In the genomic region with DNA sequence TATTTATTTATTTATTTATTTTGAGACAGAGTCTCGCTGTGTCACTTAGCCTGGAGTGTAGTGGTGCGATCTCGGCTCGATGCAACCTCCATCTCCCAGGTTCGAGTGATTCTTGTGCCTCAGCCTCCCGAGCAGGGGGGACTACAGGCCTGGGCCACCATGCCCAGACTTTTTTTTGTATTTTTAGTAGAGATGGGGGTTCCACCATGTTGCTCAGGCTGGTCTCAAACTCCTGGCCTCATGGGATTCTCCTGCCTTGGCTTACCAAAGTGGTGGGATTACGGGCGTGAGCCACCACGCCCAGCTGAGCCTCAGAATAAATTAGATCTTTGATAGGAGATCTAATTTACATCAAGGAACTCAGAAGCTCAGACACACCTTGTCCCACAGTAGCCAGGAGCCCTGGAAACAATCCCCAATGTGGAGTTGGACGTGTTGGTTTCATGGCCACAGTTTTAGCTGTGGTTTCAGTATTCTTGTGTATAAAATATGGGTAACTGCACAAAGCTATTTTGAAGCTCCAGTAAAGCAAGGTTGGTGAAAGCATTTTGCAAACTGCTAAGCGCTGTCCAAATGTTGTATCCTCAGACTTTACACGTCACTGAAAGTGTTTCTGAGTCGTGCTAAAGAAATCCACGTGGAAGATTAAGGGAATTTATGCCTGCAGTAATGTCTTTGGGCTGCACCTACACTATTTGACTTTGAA, we compare ENCODE assay signal across 30 cellular contexts. TPM values are rescaled to one million over a fixed set of nuclear protein-coding genes. Genes with fewer than 3 reads are reported as not detected.
DNase-seq lines count a peak whose midpoint lies in the region; ATAC-seq, FAIRE-seq and TF ChIP-seq lines count a peak whose summit lies in the region.
"Had no signal": no experiment of that assay in that cellular context is flagged by ENCODE, and none has a peak within 500 bp of the region (broad histone marks: within the 10 kb centered on the region; RNA-seq: fewer than 3 reads in every experiment).

No MANE protein-coding gene starts in this region.

- no peak for FAIRE-seq in bronchial epithelial cell (lab: Jason Lieb, UNC)
- no peak for FAIRE-seq in GM12891 (lab: Jason Lieb, UNC)
- FAIRE-seq: A204.1 had no signal

- no peak for ATAC-seq in omental fat pad (ENCODE audit: low FRiP score)
- no peak for ATAC-seq in GM18870 (IDR thresholded peaks at IDR 0.05; ENCODE audit: unreplicated experiment)
- ATAC-seq: activated CD8-positive, alpha-beta T cell treated with anti-CD3 and anti-CD28 coated beads, Interleukin-2, amount 10 ng/mL, durations not matched to agents 7 days and 5 days; gastrocnemius medialis; T-helper 17 cell had no signal

- H3K27me3 ChIP-seq in HL-60 (ENCODE audit: insufficient read depth, poor library complexity, severe bottlenecking) (no peaks in the 10 kb centered on the region), bronchial epithelial cell (ENCODE audit: control insufficient read depth, insufficient read depth, low read length) (no peaks in the 10 kb centered on the region)
- H3K27me3 ChIP-seq: cardiac muscle cell, dorsolateral prefrontal cortex, gastrocnemius medialis had no signal

- TF ChIP-seq CTCF in HL-60 (IDR thresholded peaks at IDR 0.05; ENCODE audit: insufficient read depth, low read length) = no peak
- TF ChIP-seq CTCF in bronchial epithelial cell (IDR thresholded peaks at IDR 0.05; ENCODE audit: insufficient read depth, low read length, severe bottlenecking) = no peak
- TF ChIP-seq CTCF in omental fat pad (IDR thresholded peaks at IDR 0.05) = no peak

- peaks cover 3% of the 10 kb centered on the region for H3K36me3 ChIP-seq in bronchial epithelial cell (ENCODE audit: control insufficient read depth, insufficient read depth, low read length)
- H3K36me3 ChIP-seq: gastrocnemius medialis had no signal

- H3K27ac ChIP-seq in HL-60 (replicated peaks) = peak overlapping the region; percentile 64
- H3K27ac ChIP-seq: cardiac muscle cell, dorsolateral prefrontal cortex, gastrocnemius medialis, KMS-11, WERI-Rb-1 had no signal

- H3K4me3 ChIP-seq in HL-60 (replicated peaks; ENCODE audit: insufficient read depth, low read length) (no peak overlapping the region), bronchial epithelial cell (ENCODE audit: low read depth, low read length) (no peak overlapping the region)
- H3K4me3 ChIP-seq: cardiac muscle cell, dorsolateral prefrontal cortex, gastrocnemius medialis had no signal

- peak; percentile 36 for DNase-seq in activated CD8-positive, alpha-beta memory T cell treated with anti-CD3 and anti-CD28 coated beads, Interleukin-2, amount 50 U/mL, for 48 hours
- no peak for DNase-seq in activated CD8-positive, alpha-beta memory T cell treated with anti-CD3 and anti-CD28 coated beads for 24 hours
- DNase-seq in HL-60 (ENCODE audit: low read depth in 1 of 2, low spot score in 1 of 2) (no peak), bronchial epithelial cell (ENCODE audit: low read depth) (peak; percentile 49), omental fat pad (ENCODE audit: low spot score) (peak; percentile 15), GM12891 (ENCODE audit: insufficient read length, low spot score) (no peak), GF-D8 (lab: John Stamatoyannopoulos, UW) (no peak)
- DNase-seq: activated CD8-positive, alpha-beta T cell treated with anti-CD3 and anti-CD28 coated beads, Interleukin-2, amount 10 ng/mL, durations not matched to agents 7 days and 5 days; C1 segment of cervical spinal cord; DMS 273 treated with DMSO at 0.1 percent for 48 hours; erythroblast; gastrocnemius medialis; midbrain; NCI-H1092; NCI-H2029 treated with DMSO at 0.1 percent for 48 hours; NCI-H510A; SHP77; stimulated activated CD4-positive, alpha-beta T cell treated with anti-CD3 and anti-CD28 coated beads, Interleukin-4, amount 100 ng/mL, for 24 hours; T-helper 17 cell; WERI-Rb-1 had no signal

- no peak for TF ChIP-seq POLR2A in GM12891 (IDR thresholded peaks at IDR 0.05; ENCODE audit: low read depth, low read length)

TF ChIP-seq in GM12891, 5 proteins besides CTCF, POLR2A, EP300 and RAD21:
- TF ChIP-seq TAF1 (IDR thresholded peaks at IDR 0.05; ENCODE audit: low read depth, low read length) (no peak), POLR2AphosphoS5 (IDR thresholded peaks at IDR 0.05; ENCODE audit: low read depth, low read length) (no peak)

RNA-seq across cellular contexts. Expression of a gene that starts 3.0 kb away (rescaled TPM):
- total RNA-seq in bronchial epithelial cell (67.4 and 71.3 TPM in 2 replicates), omental fat pad (100 to 1,000 TPM in 1 of 4 donors, 10 to 100 TPM in 3; 77.2 to 204 (median 88.6) TPM)
- 163 TPM for polyA plus RNA-seq in GM12891 (2012; ENCODE audit: low read depth, missing spikeins)

RNA-seq across cellular contexts. Expression of a gene that starts 14.2 kb away (rescaled TPM):
- total RNA-seq in bronchial epithelial cell (not detected in 2 replicates), omental fat pad (not detected)
- 0.03 TPM for polyA plus RNA-seq in GM12891 (2012; ENCODE audit: low read depth, missing spikeins)
- total RNA-seq: activated CD8-positive, alpha-beta T cell treated with anti-CD3 and anti-CD28 coated beads, Interleukin-2, amount 10 ng/mL, durations not matched to agents 7 days and 5 days; activated T-helper 1 cell treated with anti-CD3 and anti-CD28 coated beads, Interleukin-12 subunit alpha, Interleukin-12 subunit beta, Interleukin-2, Interleukin-4 antibody, amounts not matched to agents 30 ng/mL and 10 ng/mL and 1 ng/mL, durations not matched to agents 14 hours and 24 hours and 36 hours; cardiac muscle cell; gastrocnemius medialis; H9; pulmonary artery endothelial cell; T-helper 17 cell; ureter had no signal
- polyA plus RNA-seq: cardiac muscle cell, neural cell had no signal

RNA-seq across cellular contexts. Expression of a gene that starts 31.2 kb away (rescaled TPM):
- 29.2 and 40.6 TPM in 2 replicates for total RNA-seq in bronchial epithelial cell
- 100 to 1,000 TPM in 1 of 4 donors, 10 to 100 TPM in 3; 62.3 to 104 (median 82.0) TPM for total RNA-seq in omental fat pad
- polyA plus RNA-seq in GM12891 (2012; ENCODE audit: low read depth, missing spikeins) = 24.9 TPM

RNA-seq across cellular contexts. Expression of a gene that starts 47.7 kb away (rescaled TPM):
- 133 and 161 TPM in 2 replicates for total RNA-seq in bronchial epithelial cell
- total RNA-seq in omental fat pad = 100 to 1,000 TPM; 173 to 241 (median 221) TPM
- polyA plus RNA-seq in GM12891 (2012; ENCODE audit: low read depth, missing spikeins) = 273 TPM

Comparison
In these comparisons a context has a peak if more than half of its experiments do, and no peak if none do; other contexts are left out.
1. DNase-seq: peak in activated CD8-positive, alpha-beta memory T cell treated with anti-CD3 and anti-CD28 coated beads, Interleukin-2, amount 50 U/mL, for 48 hours (single experiment), bronchial epithelial cell (single experiment) and omental fat pad (single experiment); none in activated CD8-positive, alpha-beta memory T cell treated with anti-CD3 and anti-CD28 coated beads for 24 hours (single experiment), HL-60 (0 of 2), GM12891 (single experiment) and GF-D8 (single experiment).